ENCODE assay signal across 1 cellular context in genomic region chr2:175167076-175167791, GRCh38.
A peak's percentile ranks its signal among the peaks of the same experiment; 100 is the strongest.
TF ChIP-seq lines count a peak whose summit lies in the region.

No MANE protein-coding gene starts in this region.

TF ChIP-seq in HepG2, 621 proteins besides CTCF, POLR2A, EP300 and RAD21 (continued from another document):
- TF ChIP-seq ZNF274 (CRISPR knock-in tag; IDR thresholded peaks at IDR 0.05) (peak; percentile 81; the same call in 1 of the 2 replicates), ZFP36L1 (CRISPR knock-in tag; IDR thresholded peaks at IDR 0.05) (0 out of 2 replicates have a peak, but pooled peaks have one; percentile 32), PRDM15 (CRISPR knock-in tag; IDR thresholded peaks at IDR 0.05) (peak; percentile 70), KIAA2018 (CRISPR knock-in tag; IDR thresholded peaks at IDR 0.05; ENCODE audit: borderline replicate concordance) (0 out of 2 replicates have a peak, but pooled peaks have one; percentile 27), SIX4 (CRISPR knock-in tag; IDR thresholded peaks at IDR 0.05) (no peak)
